In the genomic region with DNA sequence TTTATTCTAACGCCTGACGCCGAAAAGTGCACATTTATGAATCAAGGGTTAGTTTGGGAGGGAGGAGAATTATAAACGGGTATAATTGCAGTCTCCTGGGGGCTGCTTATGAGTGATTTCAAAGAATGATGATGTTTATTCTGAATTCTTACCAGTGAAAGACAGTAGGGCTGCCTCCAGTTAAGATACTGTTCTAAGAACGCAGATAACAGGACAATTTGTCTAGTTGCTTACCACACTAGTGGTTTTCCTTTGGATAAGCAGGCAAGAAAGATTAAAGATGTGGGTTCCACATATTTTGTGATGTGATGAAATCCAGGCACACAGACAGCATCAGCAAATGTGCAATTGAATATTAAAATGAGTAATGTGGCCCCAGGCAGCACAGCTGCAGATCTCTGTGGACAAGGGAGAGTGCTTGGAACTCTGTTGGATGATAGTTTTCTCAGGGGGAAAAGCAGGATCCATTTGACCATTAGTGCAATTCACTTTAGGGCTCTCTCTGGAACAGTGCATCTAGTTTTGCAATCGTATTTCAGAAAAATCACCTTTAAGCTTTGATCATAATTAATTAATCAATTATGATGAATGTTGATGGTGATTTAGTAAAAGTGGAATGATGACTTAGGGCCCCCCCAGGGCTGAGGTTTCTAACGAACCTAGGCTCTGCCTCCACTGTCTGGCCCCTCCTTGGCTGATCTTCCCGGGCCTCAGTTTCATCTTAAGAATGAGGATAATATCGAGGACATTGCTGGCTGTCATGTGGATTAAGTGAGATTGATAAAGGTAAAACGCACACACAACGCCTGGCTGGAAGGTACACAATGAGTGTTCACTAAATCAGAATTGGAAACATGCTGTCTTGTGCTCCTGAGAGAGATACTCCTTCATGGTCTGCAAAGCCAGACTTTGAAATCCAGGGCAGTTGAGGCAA, we compare ENCODE assay signal across 11 cellular contexts. TPM values are rescaled to one million over a fixed set of nuclear protein-coding genes. Genes with fewer than 3 reads are reported as not detected.
DNase-seq lines count a peak whose midpoint lies in the region; TF ChIP-seq lines count a peak whose summit lies in the region.
"Had no signal": no experiment of that assay in that cellular context is flagged by ENCODE, and none has a peak within 500 bp of the region (broad histone marks: within the 10 kb centered on the region; RNA-seq: fewer than 3 reads in every experiment).

No MANE protein-coding gene starts in this region.

- H3K36me3 ChIP-seq in SK-N-MC (ENCODE audit: insufficient read depth, low read length), result no peaks in the 10 kb centered on the region
- H3K36me3 ChIP-seq: ascending aorta had no signal

- H3K27ac ChIP-seq in SK-N-MC, result peak overlapping the region; percentile 82
- H3K27ac ChIP-seq in skin epidermis, result peak overlapping the region in 11 of 21 experiments; percentile 8 to 82 (median 58)
- H3K27ac ChIP-seq: KMS-11 had no signal

- H3K27ac Mint-ChIP-seq in activated T-cell treated with anti-CD3 and anti-CD28 coated beads, Interleukin-2, amount 50 U/mL, for 24 hours, result no peak overlapping the region

- H3K4me3 Mint-ChIP-seq in activated T-cell treated with anti-CD3 and anti-CD28 coated beads, Interleukin-2, amount 50 U/mL, for 24 hours, result no peak overlapping the region

- no peaks in the 10 kb centered on the region for H3K36me3 Mint-ChIP-seq in activated T-cell treated with anti-CD3 and anti-CD28 coated beads, Interleukin-2, amount 50 U/mL, for 24 hours (ENCODE audit: low read depth)

- H3K4me3 ChIP-seq in SK-N-MC (peak overlapping the region; percentile 69), fibroblast of villous mesenchyme (ENCODE audit: low read depth, low read length) (no peak overlapping the region), skin epidermis (no peak overlapping the region)
- H3K4me3 ChIP-seq: ascending aorta had no signal

- DNase-seq in H4 (ENCODE audit: low spot score) (peak; percentile 90), SK-N-MC (ENCODE audit: low read depth, low spot score) (peak; percentile 83), fibroblast of villous mesenchyme (ENCODE audit: low read depth) (peak; percentile 98), hippocampal formation (lab: John Stamatoyannopoulos, UW) (no peak), NCI-H510A (lab: John Stamatoyannopoulos, UW) (no peak)
- DNase-seq in activated T-cell treated with anti-CD3 and anti-CD28 coated beads, Interleukin-2, amount 50 U/mL, for 24 hours, result no peak
- DNase-seq: NCI-H2171 treated with DMSO at 0.1 percent for 48 hours; stimulated activated CD4-positive, alpha-beta T cell treated with anti-CD3 and anti-CD28 coated beads, Interleukin-15, amount 100 ng/mL, for 24 hours had no signal

- H3K27me3 Mint-ChIP-seq in activated T-cell treated with anti-CD3 and anti-CD28 coated beads, Interleukin-2, amount 50 U/mL, for 24 hours, result peaks cover 38% of the 10 kb centered on the region

- H3K9me3 ChIP-seq in SK-N-MC (ENCODE audit: low read depth, low read length), result no peaks in the 10 kb centered on the region
- H3K9me3 ChIP-seq: ascending aorta had no signal

- no peak for TF ChIP-seq CTCF in fibroblast of villous mesenchyme (IDR thresholded peaks at IDR 0.05; ENCODE audit: insufficient read depth, low read depth, low read length)

- H3K4me1 Mint-ChIP-seq in activated T-cell treated with anti-CD3 and anti-CD28 coated beads, Interleukin-2, amount 50 U/mL, for 24 hours (ENCODE audit: low read depth), result peaks cover 8% of the 10 kb centered on the region

- no peaks in the 10 kb centered on the region for H3K9me3 Mint-ChIP-seq in activated T-cell treated with anti-CD3 and anti-CD28 coated beads, Interleukin-2, amount 50 U/mL, for 24 hours

- no peak overlapping the region for H3K9ac ChIP-seq in SK-N-MC (ENCODE audit: insufficient read length)
- H3K9ac ChIP-seq: KMS-11 had no signal

RNA-seq across cellular contexts. Expression of a gene that starts 5.0 kb away (rescaled TPM):
- 266 and 269 TPM in 2 replicates for total RNA-seq in H4 (2014; rRNA removed; shearing (Covaris generic))
- 3.5 and 6.1 TPM in 2 replicates for total RNA-seq in fibroblast of villous mesenchyme

Comparison
In these comparisons a context has a peak if more than half of its experiments do, and no peak if none do; other contexts are left out.
1. DNase-seq: peak in H4 (single experiment), SK-N-MC (single experiment) and fibroblast of villous mesenchyme (single experiment); none in hippocampal formation (0 of 2), activated T-cell treated with anti-CD3 and anti-CD28 coated beads, Interleukin-2, amount 50 U/mL, for 24 hours (single experiment) and NCI-H510A (single experiment).
2. RNA of a gene that starts 5.0 kb away (total RNA-seq): 266 to 269 TPM in H4; 3.5 to 6.1 TPM in fibroblast of villous mesenchyme; every median in the first group is over 10 times any median in the second.